22 cellular contexts compared by ENCODE assay signal in the genomic region with DNA sequence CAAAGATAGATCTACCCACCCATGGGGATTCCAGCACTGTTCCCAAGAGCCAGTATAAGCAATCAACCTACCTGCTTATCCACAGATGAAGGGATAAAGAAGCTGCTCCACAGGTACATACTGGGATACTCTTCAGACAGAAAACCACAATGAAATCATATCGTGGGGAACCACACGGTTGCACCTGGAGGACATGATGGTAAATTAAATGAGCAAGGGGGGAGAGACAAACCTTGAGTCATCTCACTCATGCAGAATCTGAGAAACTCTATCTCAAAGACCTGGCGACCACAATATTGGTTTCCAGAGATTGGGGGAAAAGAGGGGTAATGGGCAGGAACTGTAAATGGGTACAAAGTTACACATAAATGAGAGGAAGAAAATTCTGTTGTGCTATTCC. TPM values are rescaled to one million over a fixed set of nuclear protein-coding genes. Genes with fewer than 3 reads are reported as not detected.
DNase-seq lines count a peak whose midpoint lies in the region; ATAC-seq and TF ChIP-seq lines count a peak whose summit lies in the region.
"Had no signal": no experiment of that assay in that cellular context is flagged by ENCODE, and none has a peak within 500 bp of the region (broad histone marks: within the 10 kb centered on the region; RNA-seq: fewer than 3 reads in every experiment).

No MANE protein-coding gene starts in this region.

- H3K27me3 Mint-ChIP-seq in T-helper 17 cell: no peaks in the 10 kb centered on the region
- H3K27me3 Mint-ChIP-seq in activated naive CD8-positive, alpha-beta T cell: no peaks in the 10 kb centered on the region
- H3K27me3 Mint-ChIP-seq: naive B cell had no signal

- no peak for TF ChIP-seq POLR2A in ovary (IDR thresholded peaks at IDR 0.05)

- H3K27ac Mint-ChIP-seq in T-helper 17 cell: peak overlapping the region; percentile 87
- H3K27ac Mint-ChIP-seq in activated naive CD8-positive, alpha-beta T cell: peak overlapping the region; percentile 92

- H3K27me3 ChIP-seq in ovary: no peaks in the 10 kb centered on the region
- H3K27me3 ChIP-seq: uterus had no signal

- peak; percentile 63 for ATAC-seq in T-helper 17 cell
- no peak for ATAC-seq in GM19328 (IDR thresholded peaks at IDR 0.05; ENCODE audit: unreplicated experiment)

- H3K4me1 ChIP-seq in ovary (ENCODE audit: insufficient read depth): no peaks in the 10 kb centered on the region
- H3K4me1 ChIP-seq: uterus had no signal

- peaks cover 57% of the 10 kb centered on the region for H3K4me1 Mint-ChIP-seq in T-helper 17 cell
- peaks cover 66% of the 10 kb centered on the region for H3K4me1 Mint-ChIP-seq in activated naive CD8-positive, alpha-beta T cell (ENCODE audit: low read depth)

- TF ChIP-seq CTCF in ovary (IDR thresholded peaks at IDR 0.05): no peak

- intact Hi-C loops in ovary (cut with DNase I): no loop called here

- DNase-seq in activated T-cell treated with anti-CD3 and anti-CD28 coated beads for 24 hours (ENCODE audit: low read depth): peak; percentile 23
- no peak for DNase-seq in activated T-cell treated with anti-CD3 and anti-CD28 coated beads for 4 hours
- DNase-seq in T-helper 17 cell: no peak
- peak; percentile 26 to 29 for DNase-seq in stimulated activated CD8-positive, alpha-beta memory T cell treated with anti-CD3 and anti-CD28 coated beads, Interleukin-15, amount 100 ng/mL, for 48 hours (ENCODE audit: low read depth in 2 of 2)
- no peak for DNase-seq in amygdala (lab: John Stamatoyannopoulos, UW)
- DNase-seq in ovary: no peak
- DNase-seq: DMS79 treated with DMSO at 0.1 percent for 48 hours, head of caudate nucleus, IMR-90, islet precursor cell, naive B cell, NCI-H2029 treated with DMSO at 0.1 percent for 48 hours, NCI-H526, SIG-M5, uterus had no signal

- H3K36me3 ChIP-seq in ovary: no peaks in the 10 kb centered on the region
- H3K36me3 ChIP-seq: uterus had no signal

- H3K9me3 ChIP-seq in T-helper 17 cell (ENCODE audit: control insufficient read depth, low read length, poor library complexity, severe bottlenecking) (no peaks in the 10 kb centered on the region), ovary (no peaks in the 10 kb centered on the region)
- H3K9me3 ChIP-seq: uterus had no signal

- H3K9me3 Mint-ChIP-seq in activated naive CD8-positive, alpha-beta T cell (ENCODE audit: low read depth): no peaks in the 10 kb centered on the region
- H3K9me3 Mint-ChIP-seq: naive B cell had no signal

- WGBS in ovary, 3 donors: 87 to 91% (median 87%) methylated on average over 3 of the region's 3 CpGs

- H3K4me3 ChIP-seq in ovary: no peak overlapping the region
- H3K4me3 ChIP-seq: lung, uterus had no signal

- peaks cover 38% of the 10 kb centered on the region for H3K36me3 Mint-ChIP-seq in T-helper 17 cell (ENCODE audit: low read depth)
- H3K36me3 Mint-ChIP-seq in activated naive CD8-positive, alpha-beta T cell: peaks cover 62% of the 10 kb centered on the region

- no peak for TF ChIP-seq EP300 in ovary (IDR thresholded peaks at IDR 0.05)

- H3K4me3 Mint-ChIP-seq in T-helper 17 cell: peak overlapping the region; percentile 72
- peak overlapping the region; percentile 46 for H3K4me3 Mint-ChIP-seq in activated naive CD8-positive, alpha-beta T cell
- H3K4me3 Mint-ChIP-seq: naive B cell had no signal

- no peak overlapping the region for H3K27ac ChIP-seq in ovary
- H3K27ac ChIP-seq: C4-2B, uterus had no signal

RNA-seq across cellular contexts. Expression of a gene that starts 14.5 kb away (rescaled TPM):
- total RNA-seq in T-helper 17 cell: 10 to 100 TPM; 16.0 to 20.2 TPM
- under 1 TPM in 1 of 7 donors, not detected in 6; 0.20 TPM for total RNA-seq in ovary
- under 1 TPM in 1 of 2 donors, not detected in 1; 0.31 TPM for polyA plus RNA-seq in ovary
- total RNA-seq: fibroblast of lung, IMR-90, pulmonary artery endothelial cell had no signal
- polyA plus RNA-seq: fibroblast of lung, IMR-90 had no signal

RNA-seq across cellular contexts. Expression of a gene that starts 45.6 kb away (rescaled TPM):
- total RNA-seq in T-helper 17 cell (1 to 10 TPM; 1.8 to 1.9 TPM), ovary (10 to 100 TPM in 5 of 7 donors, 1 to 10 TPM in 2; 4.8 to 21.6 (median 17.8) TPM)
- 1 to 10 TPM; 3.8 to 6.4 TPM for polyA plus RNA-seq in ovary

RNA-seq across cellular contexts. Expression of a gene that starts 48.9 kb away (rescaled TPM):
- total RNA-seq in T-helper 17 cell (1 to 10 TPM in 1 of 2 donors, not detected in 1; 4.4 TPM), ovary (1 to 10 TPM in 1 of 7 donors, not detected in 6; 2.8 TPM)
- not detected for polyA plus RNA-seq in ovary
- total RNA-seq: fibroblast of lung; IMR-90; lung; pulmonary artery endothelial cell; T-helper 2 cell treated with Interferon-gamma antibody and Interleukin-4, amounts not matched to agents 100 ng/mL and 5 ng/mL, for 36 hours; uterus had no signal
- polyA plus RNA-seq: fibroblast of lung, IMR-90 had no signal

RNA-seq across cellular contexts. Expression of a gene that starts 57.4 kb away (rescaled TPM):
- total RNA-seq in T-helper 17 cell (under 1 TPM; 0.30 to 0.81 TPM), ovary (1 to 10 TPM in 4 of 7 donors, under 1 TPM in 3; 0.48 to 6.5 (median 1.1) TPM)
- under 1 TPM; 0.28 to 0.77 TPM for polyA plus RNA-seq in ovary

Comparison
In these comparisons a context has a peak if more than half of its experiments do, and no peak if none do; other contexts are left out.
1. DNase-seq: peak in activated T-cell treated with anti-CD3 and anti-CD28 coated beads for 24 hours (single experiment) and stimulated activated CD8-positive, alpha-beta memory T cell treated with anti-CD3 and anti-CD28 coated beads, Interleukin-15, amount 100 ng/mL, for 48 hours (2 of 2); none in activated T-cell treated with anti-CD3 and anti-CD28 coated beads for 4 hours (single experiment), T-helper 17 cell (0 of 3), amygdala (0 of 56) and ovary (0 of 5).
2. RNA of a gene that starts 14.5 kb away (total RNA-seq): 16.0 to 20.2 TPM in T-helper 17 cell; 0.20 TPM in ovary; every median in the first group is over 10 times any median in the second.